Comparison of ENCODE assay signal across 16 cellular contexts in the genomic region with DNA sequence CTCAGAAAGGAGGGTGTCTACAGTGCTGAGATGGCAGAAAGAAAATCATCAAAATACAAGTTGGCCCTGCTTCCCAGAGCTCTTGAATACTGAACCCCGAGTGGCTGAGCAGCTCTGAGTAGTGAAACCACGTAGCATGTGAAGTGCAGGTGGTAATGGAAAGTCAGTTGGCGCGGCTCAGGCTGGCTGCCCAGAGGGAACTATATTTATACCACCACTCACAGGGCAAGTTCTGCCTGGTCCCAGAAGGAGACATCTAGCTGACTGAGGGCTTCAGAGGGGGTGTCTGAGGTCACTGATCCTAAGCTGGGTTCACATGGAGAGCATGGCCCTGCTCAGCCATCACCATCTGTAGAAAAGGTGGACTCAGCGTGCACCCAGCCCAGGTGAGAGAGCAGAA.
A peak's percentile ranks its signal among the peaks of the same experiment; 100 is the strongest.
DNase-seq lines count a peak whose midpoint lies in the region; ATAC-seq and TF ChIP-seq lines count a peak whose summit lies in the region.
"Had no signal": no experiment of that assay in that cellular context is flagged by ENCODE, and none has a peak within 500 bp of the region (broad histone marks: within the 10 kb centered on the region; RNA-seq: fewer than 3 reads in every experiment).

No MANE protein-coding gene starts in this region.

- TF ChIP-seq POLR2A in testis (IDR thresholded peaks at IDR 0.05) (no peak), ovary (IDR thresholded peaks at IDR 0.05) (no peak)

- H3K79me2 ChIP-seq in MM.1S (ENCODE audit: low read length): no peaks in the 10 kb centered on the region

- H3K9me3 ChIP-seq in MM.1S (replicated peaks; ENCODE audit: insufficient read depth, low read length) (no peaks in the 10 kb centered on the region), testis (no peaks in the 10 kb centered on the region), ovary (no peaks in the 10 kb centered on the region)

- TF ChIP-seq EP300 in ovary (IDR thresholded peaks at IDR 0.05): no peak

- peak overlapping the region; percentile 3; the same call in 1 of the 2 replicates for H3K9ac ChIP-seq in MM.1S (ENCODE audit: low read length)

- peak; percentile 38 for DNase-seq in G401 (ENCODE audit: low spot score)
- peak; percentile 93 for DNase-seq in MM.1S
- DNase-seq in activated naive CD4-positive, alpha-beta T cell (lab: John Stamatoyannopoulos, UW): no peak
- DNase-seq in testis: no peak
- no peak for DNase-seq in ovary
- DNase-seq in COLO668 (lab: John Stamatoyannopoulos, UW; ENCODE audit: unreplicated experiment): no peak
- DNase-seq: activated CD4-positive, alpha-beta T cell treated with anti-CD3 and anti-CD28 coated beads for 4 hours; activated naive CD4-positive, alpha-beta T cell treated with anti-CD3 and anti-CD28 coated beads for 36 hours; cortex of kidney; foreskin melanocyte; NCI-H748 treated with DMSO at 0.1 percent for 48 hours; stimulated activated CD4-positive, alpha-beta T cell treated with anti-CD3 and anti-CD28 coated beads, Interleukin-4, amount 100 ng/mL, for 1 hour; substantia nigra had no signal

- peaks cover 5% of the 10 kb centered on the region; the same call in 1 of the 2 replicates for H3F3A ChIP-seq in MM.1S (ENCODE audit: insufficient read depth, low read length)

- 86 to 88% methylated on average over 5 of the region's 5 CpGs for WGBS in testis, 2 donors
- 82 to 92% (median 83%) methylated on average over 5 of the region's 5 CpGs for WGBS in ovary, 3 donors

- peak overlapping the region; percentile 76; the same call in 1 of the 2 replicates for H3K27ac ChIP-seq in MM.1S (ENCODE audit: low read length)
- no peak overlapping the region for H3K27ac ChIP-seq in testis
- H3K27ac ChIP-seq in ovary: no peak overlapping the region

- H4K20me1 ChIP-seq in MM.1S (ENCODE audit: insufficient read depth, low read length): no peaks in the 10 kb centered on the region

- H2AFZ ChIP-seq in MM.1S (ENCODE audit: low read length): no peak overlapping the region
- H2AFZ ChIP-seq: GM23338 had no signal

- H3K27me3 ChIP-seq in MM.1S (replicated peaks; ENCODE audit: insufficient read depth, low read length): no peaks in the 10 kb centered on the region
- no peaks in the 10 kb centered on the region for H3K27me3 ChIP-seq in testis
- H3K27me3 ChIP-seq in ovary: no peaks in the 10 kb centered on the region

- ATAC-seq in GM19468 (IDR thresholded peaks at IDR 0.05; ENCODE audit: extremely low read depth, unreplicated experiment): peak; percentile 88
- ATAC-seq in HG02973 (IDR thresholded peaks at IDR 0.05; ENCODE audit: unreplicated experiment): peak; percentile 84
- ATAC-seq: GM23338 had no signal

- no peaks in the 10 kb centered on the region for H3K9me2 ChIP-seq in MM.1S (replicated peaks; ENCODE audit: insufficient read depth, low read length)

- peaks cover 26% of the 10 kb centered on the region for H3K4me1 ChIP-seq in MM.1S (ENCODE audit: low read length)
- no peaks in the 10 kb centered on the region for H3K4me1 ChIP-seq in testis
- no peaks in the 10 kb centered on the region for H3K4me1 ChIP-seq in ovary (ENCODE audit: insufficient read depth)

- no peak for TF ChIP-seq CTCF in MM.1S (IDR thresholded peaks at IDR 0.05; ENCODE audit: low read length)
- TF ChIP-seq CTCF in testis (IDR thresholded peaks at IDR 0.05): no peak
- TF ChIP-seq CTCF in ovary (IDR thresholded peaks at IDR 0.05): no peak

- H3K4me2 ChIP-seq in MM.1S (ENCODE audit: low read depth, low read length): peak overlapping the region; percentile 12; the same call in 1 of the 2 replicates
- H3K4me2 ChIP-seq: GM23338 had no signal

- intact Hi-C loops in testis (cut with DNase I; ENCODE audit: low total_unique reads): no loop called here
- intact Hi-C loops in ovary (cut with DNase I): no loop called here

- in situ Hi-C loops in G401 (cut with HindIII; ENCODE audit: low sequenced_read_pairs): no loop called here

- H3K4me3 ChIP-seq in MM.1S (ENCODE audit: low read length) (no peak overlapping the region), testis (no peak overlapping the region), ovary (no peak overlapping the region)
- H3K4me3 ChIP-seq: GM23338 had no signal

- no peaks in the 10 kb centered on the region for H3K36me3 ChIP-seq in MM.1S (replicated peaks; ENCODE audit: insufficient read depth, low read length)
- no peaks in the 10 kb centered on the region for H3K36me3 ChIP-seq in testis (ENCODE audit: low read depth, missing control alignments)
- no peaks in the 10 kb centered on the region for H3K36me3 ChIP-seq in ovary

Comparison
In these comparisons a context has a peak if more than half of its experiments do, and no peak if none do; other contexts are left out.
1. DNase-seq: peak in G401 (single experiment) and MM.1S (single experiment); none in activated naive CD4-positive, alpha-beta T cell (0 of 4), testis (single experiment), ovary (0 of 5) and COLO668 (single experiment).